26 cellular contexts compared by ENCODE assay signal in the genomic region with DNA sequence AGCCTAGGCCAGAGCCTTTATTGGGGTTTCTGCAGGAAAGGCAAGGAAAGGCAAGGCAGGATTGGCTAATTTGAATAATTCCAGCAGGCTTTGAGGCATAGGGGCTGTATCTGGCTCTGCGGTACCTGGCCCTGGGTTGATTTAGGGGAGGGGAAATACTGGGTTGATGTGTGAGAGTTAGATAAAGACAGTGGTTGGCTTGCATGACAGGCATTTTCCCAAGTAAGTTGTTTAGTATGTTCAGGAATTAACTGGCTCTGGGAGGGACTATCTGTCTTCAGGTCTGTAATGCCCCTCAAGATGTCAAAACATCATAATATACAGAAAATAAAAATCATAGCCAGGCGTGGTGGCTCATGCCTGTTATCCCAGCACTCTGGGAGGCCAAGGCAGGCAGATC.
DNase-seq lines count a peak whose midpoint lies in the region; ATAC-seq, FAIRE-seq and TF ChIP-seq lines count a peak whose summit lies in the region.
"Had no signal": no experiment of that assay in that cellular context is flagged by ENCODE, and none has a peak within 500 bp of the region (broad histone marks: within the 10 kb centered on the region; RNA-seq: fewer than 3 reads in every experiment).

No MANE protein-coding gene starts in this region.

- H3K27me3 ChIP-seq in K562 (ENCODE audit: control insufficient read depth in 2 of 2, insufficient read depth in 2 of 2, low read length in 2 of 2) = no peaks in the 10 kb centered on the region
- H3K27me3 ChIP-seq in right lobe of liver = no peaks in the 10 kb centered on the region
- H3K27me3 ChIP-seq: MG63 had no signal

- no peaks in the 10 kb centered on the region for H3K9me1 ChIP-seq in K562 (ENCODE audit: control insufficient read depth, insufficient read depth, low read length)

- ATAC-seq in K562 (peak; percentile 92), right lobe of liver (no peak)
- ATAC-seq: PC-3 had no signal

- TF ChIP-seq POLR2A in K562 (conservative IDR thresholded peaks at IDR 0.05) (no peak), right lobe of liver (IDR thresholded peaks at IDR 0.05) (no peak)

- 3% methylated on average over 2 of the region's 2 CpGs for WGBS in K562 (ENCODE audit: insufficient coverage, low coverage, missing lambda C conversion rate)
- 93% methylated on average over 2 of the region's 2 CpGs for WGBS in right lobe of liver (ENCODE audit: insufficient coverage, low coverage, low lambda C conversion rate, missing lambda C conversion rate)

- DNase-seq in activated CD4-positive, alpha-beta memory T cell treated with anti-CD3 and anti-CD28 coated beads for 36 hours = no peak
- no peak for DNase-seq in activated CD4-positive, alpha-beta memory T cell treated with anti-CD3 and anti-CD28 coated beads, Interleukin-2, amount 10 ng/mL, durations not matched to agents 7 days and 5 days
- DNase-seq in OCI-M1 (lab: John Stamatoyannopoulos, UW) (peak; percentile 90), K562 (ENCODE audit: extremely low read depth in 1 of 4, low spot score in 3 of 4) (peak in 3 of 4 experiments; percentile 22 to 88 (median 73)), nephron progenitor cell (no peak), activated gamma-delta T cell treated with Interleukin-2 at 50 U/mL for 16 hours (no peak), GM10248 (ENCODE audit: extremely low spot score) (no peak), right lobe of liver (no peak)
- DNase-seq: AML-193, Caco-2, EL, H9, IMR-90, Karpas-422, MG63, NCI-H1048, NCI-H1436, NCI-H1930, NCI-H345, NCI-H524 treated with DMSO at 0.1 percent for 48 hours, PC-3, RPMI8226 had no signal

- H3K4me3 ChIP-seq in K562 (no peak overlapping the region), right lobe of liver (no peak overlapping the region)
- H3K4me3 ChIP-seq: MG63 had no signal

- intact Hi-C loops in activated CD4-positive, alpha-beta memory T cell treated with anti-CD3 and anti-CD28 coated beads for 36 hours (cut with micrococcal nuclease) = no loop called here
- intact Hi-C loops in K562 (cut with micrococcal nuclease) (loop anchor here (1.0 to 10.0 kb wide), 4 partner anchors 16 to 351 kb away; a partner anchor contains a TSS), right lobe of liver (cut with DNase I) (no loop called here)

- no TSS peak for BruUV-seq in K562 (replicated peaks; lab: Mats Ljungman, UMichigan)

- H4K20me1 ChIP-seq in K562 (replicated peaks; ENCODE audit: control insufficient read depth, insufficient read depth, low read length) = no peaks in the 10 kb centered on the region

- in situ Hi-C loops in K562 (cut with MboI) = loop anchor here (5.0 to 25.0 kb wide), 2 partner anchors 104 to 886 kb away; a partner anchor contains a TSS

- peak overlapping the region; percentile 33; the same call in 1 of the 2 replicates for H3K4me2 ChIP-seq in K562 (ENCODE audit: insufficient read depth, low read length)

- H3K9me3 Mint-ChIP-seq in activated CD4-positive, alpha-beta memory T cell treated with anti-CD3 and anti-CD28 coated beads for 36 hours = no peaks in the 10 kb centered on the region
- H3K9me3 Mint-ChIP-seq in activated CD4-positive, alpha-beta memory T cell treated with anti-CD3 and anti-CD28 coated beads, Interleukin-2, amount 10 ng/mL, durations not matched to agents 7 days and 5 days = no peaks in the 10 kb centered on the region
- no peaks in the 10 kb centered on the region for H3K9me3 Mint-ChIP-seq in nephron progenitor cell
- H3K9me3 Mint-ChIP-seq: H9 had no signal

- H3K4me3 Mint-ChIP-seq in activated CD4-positive, alpha-beta memory T cell treated with anti-CD3 and anti-CD28 coated beads for 36 hours = no peak overlapping the region
- H3K4me3 Mint-ChIP-seq in activated CD4-positive, alpha-beta memory T cell treated with anti-CD3 and anti-CD28 coated beads, Interleukin-2, amount 10 ng/mL, durations not matched to agents 7 days and 5 days = no peak overlapping the region
- no peak overlapping the region for H3K4me3 Mint-ChIP-seq in nephron progenitor cell
- H3K4me3 Mint-ChIP-seq: H9 had no signal

- peak overlapping the region; percentile 8 for H3K27ac Mint-ChIP-seq in activated CD4-positive, alpha-beta memory T cell treated with anti-CD3 and anti-CD28 coated beads for 36 hours
- H3K27ac Mint-ChIP-seq in activated CD4-positive, alpha-beta memory T cell treated with anti-CD3 and anti-CD28 coated beads, Interleukin-2, amount 10 ng/mL, durations not matched to agents 7 days and 5 days = no peak overlapping the region
- H3K27ac Mint-ChIP-seq in nephron progenitor cell = peak overlapping the region; percentile 28
- H3K27ac Mint-ChIP-seq: H9 had no signal

- H3K36me3 Mint-ChIP-seq in activated CD4-positive, alpha-beta memory T cell treated with anti-CD3 and anti-CD28 coated beads for 36 hours = no peaks in the 10 kb centered on the region
- no peaks in the 10 kb centered on the region for H3K36me3 Mint-ChIP-seq in activated CD4-positive, alpha-beta memory T cell treated with anti-CD3 and anti-CD28 coated beads, Interleukin-2, amount 10 ng/mL, durations not matched to agents 7 days and 5 days (ENCODE audit: low read depth)
- H3K36me3 Mint-ChIP-seq in nephron progenitor cell (ENCODE audit: low read depth) = peaks cover 29% of the 10 kb centered on the region

- H3K27ac ChIP-seq in K562 (ENCODE audit: extremely low read depth, low read depth, low read length) (peak overlapping the region; percentile 61), right lobe of liver (no peak overlapping the region)
- H3K27ac ChIP-seq: 22Rv1, C4-2B had no signal

- CTCF ChIA-PET in activated CD4-positive, alpha-beta memory T cell treated with anti-CD3 and anti-CD28 coated beads for 36 hours (lab: Charles Lee) = no interaction called here
- CTCF ChIA-PET in activated CD4-positive, alpha-beta memory T cell treated with anti-CD3 and anti-CD28 coated beads, Interleukin-2, amount 10 ng/mL, durations not matched to agents 7 days and 5 days (lab: Charles Lee) = no interaction called here
- CTCF ChIA-PET in K562 (lab: Yijun Ruan, JAX; ENCODE audit: low intra/inter-chr PET ratio) (interaction anchor here (0.7 to 4.0 kb wide), 2 partner anchors 100 to 213 kb away, joined by 3 to 74 read pairs; a partner anchor contains a TSS), GM10248 (lab: Yijun Ruan, JAX) (no interaction called here)

- POLR2A ChIA-PET in activated CD4-positive, alpha-beta memory T cell treated with anti-CD3 and anti-CD28 coated beads for 36 hours (lab: Charles Lee) = no interaction called here
- POLR2A ChIA-PET in activated CD4-positive, alpha-beta memory T cell treated with anti-CD3 and anti-CD28 coated beads, Interleukin-2, amount 10 ng/mL, durations not matched to agents 7 days and 5 days (lab: Charles Lee) = no interaction called here
- POLR2A ChIA-PET in K562 (lab: Yijun Ruan, JAX) = interaction anchor here (0.8 to 1.7 kb wide), 2 partner anchors 92 to 98 kb away, joined by 3 to 5 read pairs; no protein-coding TSS in a partner anchor
- POLR2A ChIA-PET in GM10248 (lab: Yijun Ruan, JAX) = no interaction called here

- peaks cover 58% of the 10 kb centered on the region for H3K36me3 ChIP-seq in K562 (ENCODE audit: control insufficient read depth, insufficient read depth, low read length)
- peaks cover 0 to 25% (median 1%) of the 10 kb centered on the region in 4 donors for H3K36me3 ChIP-seq in right lobe of liver

- H3K4me1 Mint-ChIP-seq in activated CD4-positive, alpha-beta memory T cell treated with anti-CD3 and anti-CD28 coated beads for 36 hours (ENCODE audit: low read depth) = no peaks in the 10 kb centered on the region
- H3K4me1 Mint-ChIP-seq in activated CD4-positive, alpha-beta memory T cell treated with anti-CD3 and anti-CD28 coated beads, Interleukin-2, amount 10 ng/mL, durations not matched to agents 7 days and 5 days = no peaks in the 10 kb centered on the region
- no peaks in the 10 kb centered on the region for H3K4me1 Mint-ChIP-seq in nephron progenitor cell
- H3K4me1 Mint-ChIP-seq: H9 had no signal

- TF ChIP-seq EP300 in K562 (IDR thresholded peaks at IDR 0.05; ENCODE audit: low read length) = peak; percentile 84

- H2AFZ ChIP-seq in K562 (ENCODE audit: low read depth, low read length) = no peak overlapping the region

- no peaks in the 10 kb centered on the region for H3K27me3 Mint-ChIP-seq in activated CD4-positive, alpha-beta memory T cell treated with anti-CD3 and anti-CD28 coated beads for 36 hours
- no peaks in the 10 kb centered on the region for H3K27me3 Mint-ChIP-seq in activated CD4-positive, alpha-beta memory T cell treated with anti-CD3 and anti-CD28 coated beads, Interleukin-2, amount 10 ng/mL, durations not matched to agents 7 days and 5 days
- no peaks in the 10 kb centered on the region for H3K27me3 Mint-ChIP-seq in nephron progenitor cell (ENCODE audit: low read depth, poor library complexity)

- H3K4me1 ChIP-seq in K562 (replicated peaks in 1 of 2; ENCODE audit: control insufficient read depth in 2 of 2, insufficient read depth in 2 of 2, low read length in 2 of 2) (peaks cover 3 to 16% of the 10 kb centered on the region in 2 experiments; a peak in 3 of 5 replicates), right lobe of liver (no peaks in the 10 kb centered on the region)
- H3K4me1 ChIP-seq: Caco-2 had no signal

- no peaks in the 10 kb centered on the region; the same call in 2 of the 3 replicates for H3K79me2 ChIP-seq in K562 (ENCODE audit: control insufficient read depth, insufficient read depth, low read length)

- TF ChIP-seq CTCF in K562 (IDR thresholded peaks at IDR 0.05 in 2 of 3, conservative IDR thresholded peaks at IDR 0.05 in 1 of 3; ENCODE audit: insufficient read depth in 2 of 3, low read depth in 1 of 3, low read length in 3 of 3) (no peak), nephron progenitor cell (IDR thresholded peaks at IDR 0.05) (no peak), GM10248 (IDR thresholded peaks at IDR 0.05; ENCODE audit: control extremely low read depth, extremely low read depth, low read depth, missing control alignments) (no peak), right lobe of liver (IDR thresholded peaks at IDR 0.05) (no peak)

- TF ChIP-seq RAD21 in K562 (CRISPR knock-in tag; conservative IDR thresholded peaks at IDR 0.05 in 1 of 2, IDR thresholded peaks at IDR 0.05 in 1 of 2) = peak in 1 of 2 experiments; percentile 16; a peak in 1 of 4 replicates

- FAIRE-seq in K562 (lab: Jason Lieb, UNC) = peak; percentile 81
- FAIRE-seq: GM12891, HTR-8/SVneo had no signal

- peak overlapping the region; percentile 3 to 29; a peak in 1 of 4 replicates for H3K9ac ChIP-seq in K562 (ENCODE audit: insufficient read depth in 1 of 2, low read depth in 2 of 2, low read length in 2 of 2)

- H3K9me3 ChIP-seq in K562 (replicated peaks; ENCODE audit: control insufficient read depth, insufficient read depth, low read depth, low read length) = no peaks in the 10 kb centered on the region
- H3K9me3 ChIP-seq in right lobe of liver = no peaks in the 10 kb centered on the region
- H3K9me3 ChIP-seq: Caco-2, MG63 had no signal

TF ChIP-seq in K562, 482 proteins besides CTCF, POLR2A, EP300 and RAD21 (continues in another document):
- TF ChIP-seq SP2 (IDR thresholded peaks at IDR 0.05; ENCODE audit: extremely low read depth, low read depth, low read length, poor library complexity, severe bottlenecking) = no peak

Comparison
In these comparisons a context has a peak if more than half of its experiments do, and no peak if none do; other contexts are left out.
1. DNase-seq: peak in OCI-M1 (single experiment) and K562 (3 of 4); none in activated CD4-positive, alpha-beta memory T cell treated with anti-CD3 and anti-CD28 coated beads for 36 hours (single experiment), activated CD4-positive, alpha-beta memory T cell treated with anti-CD3 and anti-CD28 coated beads, Interleukin-2, amount 10 ng/mL, durations not matched to agents 7 days and 5 days (single experiment), nephron progenitor cell (single experiment), activated gamma-delta T cell treated with Interleukin-2 at 50 U/mL for 16 hours (single experiment), GM10248 (single experiment) and right lobe of liver (0 of 3).